In genomic region chr4:172962564-172963353, GRCh38 we compare ENCODE assay signal across 10 cellular contexts.
DNase-seq lines count a peak whose midpoint lies in the region; FAIRE-seq and TF ChIP-seq lines count a peak whose summit lies in the region.
"Had no signal": no experiment of that assay in that cellular context is flagged by ENCODE, and none has a peak within 500 bp of the region (broad histone marks: within the 10 kb centered on the region; RNA-seq: fewer than 3 reads in every experiment).

No MANE protein-coding gene starts in this region.

- no peak overlapping the region for H3K9ac ChIP-seq in neural progenitor cell

- H3K27ac Mint-ChIP-seq in neural progenitor cell = no peak overlapping the region

- H3K36me3 ChIP-seq in HEK293 (ENCODE audit: control insufficient read depth in 2 of 2, insufficient read depth in 1 of 2, low read length in 2 of 2) = no peaks in the 10 kb centered on the region
- H3K36me3 ChIP-seq in esophagus muscularis mucosa = no peaks in the 10 kb centered on the region
- no peaks in the 10 kb centered on the region for H3K36me3 ChIP-seq in small intestine (ENCODE audit: control insufficient read depth in 2 of 2, insufficient read depth in 2 of 2, low read length in 2 of 2)
- H3K36me3 ChIP-seq in neural progenitor cell = no peaks in the 10 kb centered on the region

- H3K4me3 Mint-ChIP-seq in neural progenitor cell = no peak overlapping the region

- POLR2A ChIA-PET in HEK293 (lab: Yijun Ruan, JAX) (no interaction called here), GM10248 (lab: Yijun Ruan, JAX) (no interaction called here)

- H3K9me3 Mint-ChIP-seq in neural progenitor cell = no peaks in the 10 kb centered on the region

- intact Hi-C loops in esophagus muscularis mucosa (cut with DNase I) = no loop called here

- no peak for TF ChIP-seq POLR2A in esophagus muscularis mucosa (IDR thresholded peaks at IDR 0.05; ENCODE audit: low read depth)

- TF ChIP-seq EP300 in esophagus muscularis mucosa (IDR thresholded peaks at IDR 0.05) = peak; percentile 44

- H3K4me3 ChIP-seq in HEK293 (ENCODE audit: low read depth, low read length) = no peak overlapping the region
- H3K4me3 ChIP-seq in esophagus muscularis mucosa = peak overlapping the region in 2 of 4 donors; percentile 8 to 14
- H3K4me3 ChIP-seq in small intestine (ENCODE audit: low read depth in 1 of 2, low read length in 2 of 2) = no peak overlapping the region
- no peak overlapping the region for H3K4me3 ChIP-seq in neural progenitor cell

- H3K9me3 ChIP-seq in HEK293 (ENCODE audit: control insufficient read depth, insufficient read depth, low read depth, low read length) (no peaks in the 10 kb centered on the region), esophagus muscularis mucosa (no peaks in the 10 kb centered on the region), small intestine (ENCODE audit: control insufficient read depth, low read depth) (no peaks in the 10 kb centered on the region), neural progenitor cell (ENCODE audit: low read depth) (no peaks in the 10 kb centered on the region)

- no peak overlapping the region for H3K4me2 ChIP-seq in neural progenitor cell

- TF ChIP-seq CTCF in HEK293 (tag by site-specific recombination; IDR thresholded peaks at IDR 0.05) (no peak), esophagus muscularis mucosa (IDR thresholded peaks at IDR 0.05) (no peak), neural progenitor cell (IDR thresholded peaks at IDR 0.05) (no peak), GM10248 (IDR thresholded peaks at IDR 0.05; ENCODE audit: control extremely low read depth, extremely low read depth, low read depth, missing control alignments) (no peak)

- CTCF ChIA-PET in HEK293 (lab: Yijun Ruan, JAX) (interaction anchor here (0.6 kb wide), 2 partner anchors 23 to 261 kb away, joined by 3 read pairs; no protein-coding TSS in a partner anchor), GM10248 (lab: Yijun Ruan, JAX) (no interaction called here)

- WGBS in esophagus muscularis mucosa = 29% methylated on average over 10 of the region's 10 CpGs
- 12 to 38% (median 29%) methylated on average over 10 of the region's 10 CpGs for WGBS in small intestine, 3 donors

- DNase-seq in NCI-H510A (lab: John Stamatoyannopoulos, UW) (peak; percentile 4), esophagus muscularis mucosa (ENCODE audit: extremely low spot score) (no peak), small intestine (peak; percentile 62), D341Med (ENCODE audit: low spot score) (no peak), neural progenitor cell (ENCODE audit: low spot score) (no peak), 8988T (no peak), GM10248 (ENCODE audit: extremely low spot score) (no peak)
- DNase-seq: right cardiac atrium had no signal

- H3K4me1 ChIP-seq in HEK293 (ENCODE audit: control insufficient read depth, insufficient read depth, low read length) (peaks cover 7% of the 10 kb centered on the region; the same call in 1 of the 2 replicates), esophagus muscularis mucosa (peaks cover 0 to 38% (median 36%) of the 10 kb centered on the region in 4 donors), small intestine (ENCODE audit: control insufficient read depth in 2 of 2, insufficient read depth in 1 of 2, low read depth in 1 of 2, low read length in 1 of 2) (no peaks in the 10 kb centered on the region), neural progenitor cell (no peaks in the 10 kb centered on the region)

- no peaks in the 10 kb centered on the region for H3K36me3 Mint-ChIP-seq in neural progenitor cell

- H3F3A ChIP-seq in neural progenitor cell (ENCODE audit: low read depth) = no peaks in the 10 kb centered on the region

- H3K27me3 ChIP-seq in esophagus muscularis mucosa = no peaks in the 10 kb centered on the region
- H3K27me3 ChIP-seq in small intestine (ENCODE audit: control insufficient read depth in 2 of 2, insufficient read depth in 2 of 2, low read length in 2 of 2) = no peaks in the 10 kb centered on the region
- H3K27me3 ChIP-seq in neural progenitor cell = no peaks in the 10 kb centered on the region

- FAIRE-seq in small intestine (lab: Jason Lieb, UNC) = no peak
- FAIRE-seq: frontal cortex had no signal

- H3K27me3 Mint-ChIP-seq in neural progenitor cell (ENCODE audit: insufficient read depth, low read depth) = peaks cover 5% of the 10 kb centered on the region

- H3K79me2 ChIP-seq in neural progenitor cell (ENCODE audit: low read depth) = no peaks in the 10 kb centered on the region

- H2AFZ ChIP-seq in neural progenitor cell (replicated peaks) = no peak overlapping the region

- H3K27ac ChIP-seq in HEK293 (ENCODE audit: extremely low read depth, low read depth, low read length) (peak overlapping the region; percentile 45), esophagus muscularis mucosa (replicated peaks in 1 of 4) (peak overlapping the region; percentile 80 to 85 (median 84)), small intestine (ENCODE audit: low read depth in 1 of 2, low read length in 1 of 2) (no peak overlapping the region), neural progenitor cell (no peak overlapping the region)

- H4K20me1 ChIP-seq in neural progenitor cell (ENCODE audit: low read depth) = no peaks in the 10 kb centered on the region

- H3K4me1 Mint-ChIP-seq in neural progenitor cell = no peaks in the 10 kb centered on the region

TF ChIP-seq in HEK293, 187 proteins besides CTCF, POLR2A, EP300 and RAD21 (continues in another document):
- no peak for TF ChIP-seq ZNF530 (tag by site-specific recombination; IDR thresholded peaks at IDR 0.05; ENCODE audit: low read depth)
- no peak for TF ChIP-seq ZNF521 (tag by site-specific recombination; IDR thresholded peaks at IDR 0.05)
- TF ChIP-seq ZNF19 (tag by site-specific recombination; IDR thresholded peaks at IDR 0.05; ENCODE audit: low read depth) = no peak
- peak; percentile 79 for TF ChIP-seq ZSCAN30 (tag by site-specific recombination; IDR thresholded peaks at IDR 0.05)
- no peak for TF ChIP-seq MEIS1 (CRISPR knock-in tag; IDR thresholded peaks at IDR 0.05; ENCODE audit: borderline replicate concordance)
- TF ChIP-seq ZNF791 (tag by site-specific recombination; IDR thresholded peaks at IDR 0.05) = no peak
- TF ChIP-seq ZSCAN16 (tag by site-specific recombination; IDR thresholded peaks at IDR 0.05) = no peak
- no peak for TF ChIP-seq ZNF513 (tag by site-specific recombination; IDR thresholded peaks at IDR 0.05)
- TF ChIP-seq ZNF561 (tag by site-specific recombination; IDR thresholded peaks at IDR 0.05; ENCODE audit: borderline replicate concordance) = peak; percentile 90
- no peak for TF ChIP-seq ZNF155 (tag by site-specific recombination; IDR thresholded peaks at IDR 0.05)
- TF ChIP-seq GLIS2 (tag by site-specific recombination; IDR thresholded peaks at IDR 0.05) = no peak
- no peak for TF ChIP-seq PATZ1 (tag by site-specific recombination; IDR thresholded peaks at IDR 0.05)
- TF ChIP-seq, protein P1, sequence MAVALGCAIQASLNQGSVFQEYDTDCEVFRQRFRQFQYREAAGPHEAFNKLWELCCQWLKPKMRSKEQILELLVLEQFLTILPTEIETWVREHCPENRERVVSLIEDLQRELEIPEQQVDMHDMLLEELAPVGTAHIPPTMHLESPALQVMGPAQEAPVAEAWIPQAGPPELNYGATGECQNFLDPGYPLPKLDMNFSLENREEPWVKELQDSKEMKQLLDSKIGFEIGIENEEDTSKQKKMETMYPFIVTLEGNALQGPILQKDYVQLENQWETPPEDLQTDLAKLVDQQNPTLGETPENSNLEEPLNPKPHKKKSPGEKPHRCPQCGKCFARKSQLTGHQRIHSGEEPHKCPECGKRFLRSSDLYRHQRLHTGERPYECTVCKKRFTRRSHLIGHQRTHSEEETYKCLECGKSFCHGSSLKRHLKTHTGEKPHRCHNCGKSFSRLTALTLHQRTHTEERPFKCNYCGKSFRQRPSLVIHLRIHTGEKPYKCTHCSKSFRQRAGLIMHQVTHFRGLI (tag by site-specific recombination; IDR thresholded peaks at IDR 0.05) = no peak
- no peak for TF ChIP-seq ZNF48 (tag by site-specific recombination; IDR thresholded peaks at IDR 0.05)
- no peak for TF ChIP-seq ZNF707 (tag by site-specific recombination; IDR thresholded peaks at IDR 0.05)
- no peak for TF ChIP-seq EGR2 (tag by site-specific recombination; IDR thresholded peaks at IDR 0.05; ENCODE audit: low read depth)
- TF ChIP-seq ZNF76 (tag by site-specific recombination; IDR thresholded peaks at IDR 0.05; ENCODE audit: borderline replicate concordance, low read depth) = peak; percentile 45; the same call in 1 of the 2 replicates

Comparison
In these comparisons a context has a peak if more than half of its experiments do, and no peak if none do; other contexts are left out.
1. H3K27ac ChIP-seq: peak in HEK293 (single experiment) and esophagus muscularis mucosa (4 of 4); none in small intestine (0 of 2) and neural progenitor cell (single experiment).
2. DNase-seq: peak in NCI-H510A (single experiment) and small intestine (single experiment); none in esophagus muscularis mucosa (single experiment), D341Med (single experiment), neural progenitor cell (single experiment), 8988T (single experiment) and GM10248 (single experiment).